In genomic region chr1:1573843-1574720, GRCh38 we compare ENCODE assay signal across 8 cellular contexts. TPM values are rescaled to one million over a fixed set of nuclear protein-coding genes. Genes with fewer than 3 reads are reported as not detected.
DNase-seq lines count a peak whose midpoint lies in the region; ATAC-seq and TF ChIP-seq lines count a peak whose summit lies in the region.

No MANE protein-coding gene starts in this region.

- H3K9me3 Mint-ChIP-seq in activated naive CD4-positive, alpha-beta T cell treated with anti-CD3 and anti-CD28 coated beads for 36 hours = no peaks in the 10 kb centered on the region
- H3K9me3 Mint-ChIP-seq in type B pancreatic cell = no peaks in the 10 kb centered on the region

- TF ChIP-seq CTCF in HL-60 (IDR thresholded peaks at IDR 0.05; ENCODE audit: insufficient read depth, low read length) (no peak), PC-3 (conservative IDR thresholded peaks at IDR 0.05; ENCODE audit: low read depth, low read length) (peak; percentile 53), omental fat pad (IDR thresholded peaks at IDR 0.05) (no peak), type B pancreatic cell (conservative IDR thresholded peaks at IDR 0.05) (peak; percentile 58)

- H3K36me3 ChIP-seq in PC-3 (ENCODE audit: low read depth, low read length) = peaks cover 24% of the 10 kb centered on the region; the same call in 1 of the 2 replicates

- H3K4me1 ChIP-seq in PC-3 (ENCODE audit: insufficient read depth, low read length) = peaks cover 17% of the 10 kb centered on the region

- no peaks in the 10 kb centered on the region for H3K9me2 ChIP-seq in PC-3 (replicated peaks; ENCODE audit: low read length)

- H3K27me3 ChIP-seq in HL-60 (ENCODE audit: insufficient read depth, poor library complexity, severe bottlenecking) (no peaks in the 10 kb centered on the region), PC-3 (ENCODE audit: low read length) (no peaks in the 10 kb centered on the region)

- H2AFZ ChIP-seq in PC-3 (ENCODE audit: low read length) = peak overlapping the region; percentile 66

- H3K4me2 ChIP-seq in PC-3 (ENCODE audit: low read length) = peak overlapping the region; percentile 83

- DNase-seq in DMS153 treated with DMSO at 0.1 percent for 48 hours (lab: John Stamatoyannopoulos, UW; ENCODE audit: unreplicated experiment) (peak; percentile 72), HL-60 (ENCODE audit: low read depth in 1 of 2, low spot score in 1 of 2) (peak in 1 of 2 experiments; percentile 72), PC-3 (peak; percentile 63), germinal center (ENCODE audit: low spot score) (peak; percentile 84), omental fat pad (ENCODE audit: low spot score) (no peak), type B pancreatic cell (ENCODE audit: extremely low spot score, unreplicated experiment) (no peak)
- DNase-seq in activated naive CD4-positive, alpha-beta T cell treated with anti-CD3 and anti-CD28 coated beads for 36 hours = peak; percentile 69

- peaks cover 17% of the 10 kb centered on the region for H4K20me1 ChIP-seq in PC-3 (ENCODE audit: low read length)

- H3K4me1 Mint-ChIP-seq in activated naive CD4-positive, alpha-beta T cell treated with anti-CD3 and anti-CD28 coated beads for 36 hours (ENCODE audit: low read depth) = peaks cover 50% of the 10 kb centered on the region
- H3K4me1 Mint-ChIP-seq in type B pancreatic cell (ENCODE audit: unreplicated experiment) = peaks cover 8% of the 10 kb centered on the region

- H3K4me3 Mint-ChIP-seq in activated naive CD4-positive, alpha-beta T cell treated with anti-CD3 and anti-CD28 coated beads for 36 hours = peak overlapping the region; percentile 88
- peak overlapping the region; percentile 96 for H3K4me3 Mint-ChIP-seq in type B pancreatic cell

- peak overlapping the region; percentile 97 for H3K27ac ChIP-seq in HL-60 (replicated peaks)
- H3K27ac ChIP-seq in PC-3 (ENCODE audit: low read length) = peak overlapping the region; percentile 83

- no peaks in the 10 kb centered on the region for H3F3A ChIP-seq in PC-3 (ENCODE audit: low read length, unreplicated experiment)

- POLR2A ChIA-PET in PC-3 (lab: Charles Lee; ENCODE audit: unreplicated experiment) = interaction anchor here (0.6 kb wide), 1 partner anchor 586 kb away, joined by 3 read pairs; no protein-coding TSS in a partner anchor

- H3K36me3 Mint-ChIP-seq in activated naive CD4-positive, alpha-beta T cell treated with anti-CD3 and anti-CD28 coated beads for 36 hours (ENCODE audit: low read depth) = peaks cover 24% of the 10 kb centered on the region
- H3K36me3 Mint-ChIP-seq in type B pancreatic cell = peaks cover 5% of the 10 kb centered on the region

- no peaks in the 10 kb centered on the region for H3K27me3 Mint-ChIP-seq in activated naive CD4-positive, alpha-beta T cell treated with anti-CD3 and anti-CD28 coated beads for 36 hours (ENCODE audit: low read depth)
- peaks cover 9% of the 10 kb centered on the region for H3K27me3 Mint-ChIP-seq in type B pancreatic cell

- H3K79me2 ChIP-seq in PC-3 (ENCODE audit: low read length) = peaks cover 60% of the 10 kb centered on the region

- no peaks in the 10 kb centered on the region for H3K9me3 ChIP-seq in PC-3 (ENCODE audit: low read length)

- peak overlapping the region; percentile 94 for H3K4me3 ChIP-seq in HL-60 (replicated peaks; ENCODE audit: insufficient read depth, low read length)
- H3K4me3 ChIP-seq in PC-3 (ENCODE audit: low read length) = peak overlapping the region; percentile 94

- BruUV-seq in PC-3 (replicated peaks; lab: Mats Ljungman, UMichigan) = no TSS peak

- H3K9ac ChIP-seq in PC-3 (ENCODE audit: low read length) = peak overlapping the region; percentile 100

- peak; percentile 56 for ATAC-seq in GM21360 (IDR thresholded peaks at IDR 0.05; ENCODE audit: unreplicated experiment)
- peak; percentile 70 for ATAC-seq in PC-3
- ATAC-seq in omental fat pad (ENCODE audit: low FRiP score) = peak; percentile 79

- CTCF ChIA-PET in PC-3 (lab: Charles Lee) = no interaction called here
- CTCF ChIA-PET in activated naive CD4-positive, alpha-beta T cell treated with anti-CD3 and anti-CD28 coated beads for 36 hours (lab: Charles Lee) = no interaction called here

- intact Hi-C loops in PC-3 (cut with micrococcal nuclease) = no loop called here
- intact Hi-C loops in activated naive CD4-positive, alpha-beta T cell treated with anti-CD3 and anti-CD28 coated beads for 36 hours (cut with micrococcal nuclease) = loop anchor here (1.0 to 2.0 kb wide), 7 partner anchors 23 to 199 kb away; partner anchors contain the start of genes ATAD3B, AURKAIP1, CCNL2 and CDK11B

- H3K27ac Mint-ChIP-seq in activated naive CD4-positive, alpha-beta T cell treated with anti-CD3 and anti-CD28 coated beads for 36 hours = peak overlapping the region; percentile 96
- peak overlapping the region; percentile 99 for H3K27ac Mint-ChIP-seq in type B pancreatic cell

RNA-seq across cellular contexts. Expression of gene SSU72, which starts 0.6 kb away (rescaled TPM):
- total RNA-seq in PC-3 (2014; rRNA removed) (283 and 310 TPM in 2 replicates), omental fat pad (100 to 1,000 TPM in 3 of 4 donors, 10 to 100 TPM in 1; 95.7 to 130 (median 107) TPM), type B pancreatic cell (ENCODE audit: low replicate concordance) (117 and 126 TPM in 2 replicates)
- total RNA-seq in activated naive CD4-positive, alpha-beta T cell treated with anti-CD3 and anti-CD28 coated beads for 36 hours = 10 to 100 TPM; 91.6 to 95.9 TPM

RNA-seq across cellular contexts. Expression of gene FNDC10, which starts 25.9 kb away (rescaled TPM):
- total RNA-seq in PC-3 (2014; rRNA removed) = 7.9 and 8.8 TPM in 2 replicates
- 1 to 10 TPM in 1 of 2 experiments, under 1 TPM in 1; 0.94 to 1.2 TPM for total RNA-seq in activated naive CD4-positive, alpha-beta T cell treated with anti-CD3 and anti-CD28 coated beads for 36 hours
- 1 to 10 TPM in 3 of 4 donors, not detected in 1; 1.9 to 2.6 (median 2.2) TPM for total RNA-seq in omental fat pad
- 8.9 and 9.3 TPM in 2 replicates for total RNA-seq in type B pancreatic cell (ENCODE audit: low replicate concordance)

RNA-seq across cellular contexts. Expression of gene TMEM240, which starts 33.7 kb away (rescaled TPM):
- total RNA-seq in PC-3 (2014; rRNA removed) (0.87 and 2.0 TPM in 2 replicates), omental fat pad (1 to 10 TPM; 2.6 to 3.5 (median 3.1) TPM), type B pancreatic cell (ENCODE audit: low replicate concordance) (3.1 and 10.3 TPM in 2 replicates)
- not detected for total RNA-seq in activated naive CD4-positive, alpha-beta T cell treated with anti-CD3 and anti-CD28 coated beads for 36 hours

RNA-seq across cellular contexts. Expression of gene MIB2, which starts 41.2 kb away (rescaled TPM):
- 164 and 218 TPM in 2 replicates for total RNA-seq in PC-3 (2014; rRNA removed)
- 10 to 100 TPM; 27.6 to 31.7 TPM for total RNA-seq in activated naive CD4-positive, alpha-beta T cell treated with anti-CD3 and anti-CD28 coated beads for 36 hours
- total RNA-seq in omental fat pad = 10 to 100 TPM; 33.7 to 52.2 (median 40.2) TPM
- total RNA-seq in type B pancreatic cell (ENCODE audit: low replicate concordance) = 73.6 and 114 TPM in 2 replicates

RNA-seq across cellular contexts. Expression of gene MMP23B, which starts 57.9 kb away (rescaled TPM):
- total RNA-seq in PC-3 (2014; rRNA removed) = 25.9 and 28.4 TPM in 2 replicates
- under 1 TPM; 0.64 to 0.99 TPM for total RNA-seq in activated naive CD4-positive, alpha-beta T cell treated with anti-CD3 and anti-CD28 coated beads for 36 hours
- 10 to 100 TPM in 3 of 4 donors, 1 to 10 TPM in 1; 9.8 to 61.7 (median 18.5) TPM for total RNA-seq in omental fat pad
- 2.2 and 6.8 TPM in 2 replicates for total RNA-seq in type B pancreatic cell (ENCODE audit: low replicate concordance)

Comparison
In these comparisons a context has a peak if more than half of its experiments do, and no peak if none do; other contexts are left out.
1. DNase-seq: peak in DMS153 treated with DMSO at 0.1 percent for 48 hours (single experiment), PC-3 (single experiment), activated naive CD4-positive, alpha-beta T cell treated with anti-CD3 and anti-CD28 coated beads for 36 hours (single experiment) and germinal center (single experiment); none in omental fat pad (single experiment) and type B pancreatic cell (single experiment).
2. CTCF ChIP-seq: peak in PC-3 (single experiment) and type B pancreatic cell (single experiment); none in HL-60 (single experiment) and omental fat pad (0 of 3).
3. Peak in every context shown above with its lines, with median percentiles within 50 percentile points of each other: ATAC-seq.